Comparison of ENCODE assay signal across 25 cellular contexts in the genomic region with DNA sequence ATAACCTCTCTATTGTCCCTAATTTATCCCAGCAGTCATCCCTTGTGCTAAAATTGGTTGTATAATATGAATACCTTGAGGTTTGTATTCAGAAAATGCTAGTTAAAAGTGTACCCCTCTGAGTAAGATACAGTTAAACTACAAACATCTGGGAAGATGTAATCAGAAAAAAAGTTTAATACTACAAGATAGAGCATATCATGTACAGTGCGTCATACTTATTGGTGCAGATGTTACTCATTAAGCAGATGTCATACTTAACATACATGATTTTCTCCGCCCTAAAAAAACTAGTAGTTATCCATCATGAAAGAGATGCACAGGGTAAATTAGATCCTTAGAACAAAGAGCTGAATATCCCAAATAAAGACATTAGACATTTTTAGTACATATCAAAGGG.
"Had no signal": no experiment of that assay in that cellular context is flagged by ENCODE, and none has a peak within 500 bp of the region (broad histone marks: within the 10 kb centered on the region; RNA-seq: fewer than 3 reads in every experiment).

No MANE protein-coding gene starts in this region.

- H3K27ac ChIP-seq: hepatocyte, left ventricle myocardium inferior, ovary, right atrium auricular region, right lobe of liver, stomach, suprapubic skin, thoracic aorta, tibial artery, upper lobe of right lung had no signal

- H3K4me3 Mint-ChIP-seq: memory B cell; naive thymus-derived CD4-positive, alpha-beta T cell; natural killer cell treated with Interleukin-12 subunit alpha and Interleukin-12 subunit beta and Interleukin-15 and Interleukin-18, amount 100 ng/mL, for 72 hours; stimulated activated naive B cell treated with anti-CD40 and anti-IgM and Interleukin-4, amounts not matched to agents 10 μg/mL and 1 μg/mL and 100 μg/mL, for 72 hours had no signal

- H3K9me3 Mint-ChIP-seq: memory B cell; stimulated activated naive B cell treated with anti-CD40 and anti-IgM and Interleukin-4, amounts not matched to agents 10 μg/mL and 1 μg/mL and 100 μg/mL, for 72 hours had no signal

- H3K4me2 ChIP-seq: hepatocyte had no signal

- H3K27me3 Mint-ChIP-seq: memory B cell; naive thymus-derived CD4-positive, alpha-beta T cell; natural killer cell treated with Interleukin-12 subunit alpha and Interleukin-12 subunit beta and Interleukin-15 and Interleukin-18, amount 100 ng/mL, for 72 hours; progenitor cell of endocrine pancreas; stimulated activated naive B cell treated with anti-CD40 and anti-IgM and Interleukin-4, amounts not matched to agents 10 μg/mL and 1 μg/mL and 100 μg/mL, for 72 hours had no signal

- H3K79me2 ChIP-seq: hepatocyte had no signal

- H3K27ac Mint-ChIP-seq: memory B cell; naive thymus-derived CD4-positive, alpha-beta T cell; natural killer cell treated with Interleukin-12 subunit alpha and Interleukin-12 subunit beta and Interleukin-15 and Interleukin-18, amount 100 ng/mL, for 72 hours; progenitor cell of endocrine pancreas; stimulated activated naive B cell treated with anti-CD40 and anti-IgM and Interleukin-4, amounts not matched to agents 10 μg/mL and 1 μg/mL and 100 μg/mL, for 72 hours had no signal

- ATAC-seq: mucosa of descending colon; naive thymus-derived CD4-positive, alpha-beta T cell; natural killer cell treated with Interleukin-12 subunit alpha and Interleukin-12 subunit beta and Interleukin-15 and Interleukin-18, amount 100 ng/mL, for 72 hours; right lobe of liver; stimulated activated naive B cell treated with anti-CD40 and anti-IgM and Interleukin-4, amounts not matched to agents 10 μg/mL and 1 μg/mL and 100 μg/mL, for 72 hours; stimulated activated naive CD8-positive, alpha-beta T cell treated with anti-CD3 and anti-CD28 coated beads, Interleukin-15, Interleukin-2, amounts not matched to agents 100 U/mL and 50 U/mL, for 24 hours; upper lobe of right lung had no signal

- H3K4me1 ChIP-seq: left ventricle myocardium inferior, right atrium auricular region, right lobe of liver, stomach, suprapubic skin, tibial artery, upper lobe of right lung had no signal

- H3K4me3 ChIP-seq: hepatocyte, left ventricle myocardium inferior, lung, mucosa of descending colon, ovary, right atrium auricular region, right lobe of liver, stomach, suprapubic skin, thoracic aorta, tibial artery, upper lobe of right lung had no signal

- H2AFZ ChIP-seq: hepatocyte had no signal

- H3K36me3 Mint-ChIP-seq: memory B cell; naive thymus-derived CD4-positive, alpha-beta T cell; natural killer cell treated with Interleukin-12 subunit alpha and Interleukin-12 subunit beta and Interleukin-15 and Interleukin-18, amount 100 ng/mL, for 72 hours; stimulated activated naive B cell treated with anti-CD40 and anti-IgM and Interleukin-4, amounts not matched to agents 10 μg/mL and 1 μg/mL and 100 μg/mL, for 72 hours had no signal

- H3K36me3 ChIP-seq: left ventricle myocardium inferior, ovary, right atrium auricular region, right lobe of liver, stomach, suprapubic skin, thoracic aorta, tibial artery, upper lobe of right lung had no signal

- H3K4me1 Mint-ChIP-seq: memory B cell; naive thymus-derived CD4-positive, alpha-beta T cell; stimulated activated naive B cell treated with anti-CD40 and anti-IgM and Interleukin-4, amounts not matched to agents 10 μg/mL and 1 μg/mL and 100 μg/mL, for 72 hours had no signal

- H3K9me3 ChIP-seq: left ventricle myocardium inferior, mucosa of descending colon, ovary, right atrium auricular region, right lobe of liver, stomach, suprapubic skin, thoracic aorta, tibial artery, upper lobe of right lung had no signal

- DNase-seq: islet precursor cell; left ventricle myocardium inferior; midbrain; mucosa of descending colon; naive thymus-derived CD4-positive, alpha-beta T cell; ovary; right lobe of liver; stimulated activated CD4-positive, alpha-beta T cell treated with anti-CD3 and anti-CD28 coated beads, Interleukin-12 subunit alpha, Interleukin-12 subunit beta, amount 100 ng/mL, for 4 hours; stimulated activated CD4-positive, alpha-beta T cell treated with anti-CD3 and anti-CD28 coated beads, Interleukin-15, amount 100 ng/mL, for 24 hours; stimulated activated CD4-positive, alpha-beta T cell treated with anti-CD3 and anti-CD28 coated beads, Interleukin-2, amount 100 ng/mL, for 24 hours; stimulated activated CD4-positive, alpha-beta T cell treated with anti-CD3 and anti-CD28 coated beads, Interleukin-4, amount 100 ng/mL, for 1 hour; stimulated activated naive B cell treated with anti-CD40 and anti-IgM and Interleukin-4, amounts not matched to agents 10 μg/mL and 1 μg/mL and 100 μg/mL, for 72 hours; stimulated activated naive CD8-positive, alpha-beta T cell treated with anti-CD3 and anti-CD28 coated beads, Interleukin-15, Interleukin-2, amounts not matched to agents 100 U/mL and 50 U/mL, for 24 hours; stomach; tibial artery; trophoblast cell; upper lobe of right lung had no signal

- H3K27me3 ChIP-seq: hepatocyte, right atrium auricular region, right lobe of liver, stomach, suprapubic skin, tibial artery, upper lobe of right lung had no signal
